ENCODE assay signal across 8 cellular contexts in genomic region chr3:126134219-126134975, GRCh38. TPM values are rescaled to one million over a fixed set of nuclear protein-coding genes. Genes with fewer than 3 reads are reported as not detected.
DNase-seq lines count a peak whose midpoint lies in the region; ATAC-seq and TF ChIP-seq lines count a peak whose summit lies in the region.
"Had no signal": no experiment of that assay in that cellular context is flagged by ENCODE, and none has a peak within 500 bp of the region (broad histone marks: within the 10 kb centered on the region; RNA-seq: fewer than 3 reads in every experiment).

No MANE protein-coding gene starts in this region.

- H3K9me3 Mint-ChIP-seq in T-cell: no peaks in the 10 kb centered on the region

- no peaks in the 10 kb centered on the region for H3K36me3 Mint-ChIP-seq in T-cell
- H3K36me3 Mint-ChIP-seq: activated naive CD8-positive, alpha-beta T cell had no signal

- CTCF ChIA-PET in T-cell (lab: Charles Lee): interaction anchor here (0.6 to 1.8 kb wide), 4 partner anchors 10 to 1764 kb away, joined by 3 to 4 read pairs (median 4); no protein-coding TSS in a partner anchor

- DNase-seq in GM10266 (ENCODE audit: extremely low spot score): peak; percentile 62
- DNase-seq in NAMALWA (ENCODE audit: low spot score): peak; percentile 70
- peak in 26 of 34 experiments; percentile 9 to 41 (median 32) for DNase-seq in T-cell
- DNase-seq in T47D (ENCODE audit: low read depth in 1 of 2, low spot score in 1 of 2): peak; percentile 41 to 70
- DNase-seq in iris pigment epithelial cell (ENCODE audit: low read depth): peak; percentile 38
- peak; percentile 10 to 39 for DNase-seq in stimulated activated CD4-positive, alpha-beta T cell treated with anti-CD3 and anti-CD28 coated beads, Interleukin-15, amount 100 ng/mL, for 48 hours (ENCODE audit: low read depth in 2 of 2)

- H3K4me1 Mint-ChIP-seq in T-cell: peaks cover 0 to 2% (median 0%) of the 10 kb centered on the region in 3 donors

- POLR2A ChIA-PET in T-cell (lab: Charles Lee): no interaction called here

- TF ChIP-seq CTCF in GM10266 (IDR thresholded peaks at IDR 0.05; ENCODE audit: control insufficient read depth, insufficient read depth, low read depth, missing control alignments): peak; percentile 59

- H3K27me3 Mint-ChIP-seq in T-cell: peaks cover 19 to 27% of the 10 kb centered on the region in 2 donors

- no peak overlapping the region for H3K27ac Mint-ChIP-seq in T-cell
- H3K27ac Mint-ChIP-seq: activated naive CD8-positive, alpha-beta T cell had no signal

- peak; percentile 58 to 60 (median 60) for ATAC-seq in T-cell (replicated peaks in 1 of 4)
- ATAC-seq in HG03095 (IDR thresholded peaks at IDR 0.05; ENCODE audit: unreplicated experiment): no peak

- H3K4me3 Mint-ChIP-seq in T-cell: no peak overlapping the region
- H3K4me3 Mint-ChIP-seq: activated naive CD8-positive, alpha-beta T cell had no signal

- in situ Hi-C loops in T47D (cut with HindIII; ENCODE audit: low pct_unique_long_range_greater_than_20kb, low sequenced_read_pairs): no loop called here

RNA-seq across cellular contexts. Expression of gene ALDH1L1, which starts 46.0 kb away (rescaled TPM):
- 1 to 10 TPM in 1 of 5 donors, under 1 TPM in 2, not detected in 2; 0.19 to 1.6 (median 0.20) TPM for total RNA-seq in T-cell

RNA-seq across cellular contexts. Expression of gene SLC41A3, which starts 50.5 kb away (rescaled TPM):
- total RNA-seq in T-cell: 10 to 100 TPM; 24.8 to 38.6 (median 34.5) TPM
